ENCODE assay signal across 9 cellular contexts in genomic region chr14:74954232-74954946, GRCh38. TPM values are rescaled to one million over a fixed set of nuclear protein-coding genes. Genes with fewer than 3 reads are reported as not detected.
DNase-seq lines count a peak whose midpoint lies in the region; ATAC-seq, FAIRE-seq and TF ChIP-seq lines count a peak whose summit lies in the region.
"Had no signal": no experiment of that assay in that cellular context is flagged by ENCODE, and none has a peak within 500 bp of the region (broad histone marks: within the 10 kb centered on the region; RNA-seq: fewer than 3 reads in every experiment).

No MANE protein-coding gene starts in this region.

- DNase-seq in NCI-H187 (lab: John Stamatoyannopoulos, UW) (peak; percentile 16 to 53), NCI-H187 treated with DMSO at 0.1 percent for 48 hours (lab: John Stamatoyannopoulos, UW) (no peak), astrocyte of the cerebellum (ENCODE audit: low read depth) (no peak), HepG2 (ENCODE audit: low spot score) (peak; percentile 63), uterus (no peak), CD1c-positive myeloid dendritic cell (ENCODE audit: extremely low spot score) (no peak)

- H3K36me3 ChIP-seq in HepG2 (replicated peaks in 1 of 2; ENCODE audit: control insufficient read depth in 1 of 2, insufficient read depth in 2 of 2, low read length in 2 of 2) (no peaks in the 10 kb centered on the region; a peak in 1 of 5 replicates), uterus (no peaks in the 10 kb centered on the region)

- POLR2A ChIA-PET in HepG2 (lab: Yijun Ruan, JAX), result interaction anchor here (1.0 to 2.9 kb wide), 10 partner anchors 9 to 116 kb away, joined by 3 to 14 read pairs (median 6); partner anchors contain the start of genes RPS6KL1 and ZC2HC1C

- peaks cover 69% of the 10 kb centered on the region for H3K4me1 ChIP-seq in HepG2 (ENCODE audit: insufficient read depth, low read length)
- H3K4me1 ChIP-seq in uterus, result no peaks in the 10 kb centered on the region

- TF ChIP-seq EP300 in HepG2 (IDR thresholded peaks at IDR 0.05; ENCODE audit: low read depth in 2 of 2, low read length in 2 of 2), result 0 out of 4 replicates have a peak, but pooled peaks of 1 of the 2 experiments have one; percentile 28
- TF ChIP-seq EP300 in HepG2 (CRISPR knock-in tag; IDR thresholded peaks at IDR 0.05; ENCODE audit: borderline replicate concordance), result no peak

- CTCF ChIA-PET in HepG2 (lab: Yijun Ruan, JAX; ENCODE audit: low intra/inter-chr PET ratio, low total read pairs), result no interaction called here

- peak overlapping the region; percentile 97 for H3K27ac ChIP-seq in HepG2 (ENCODE audit: extremely low read length, insufficient read depth, low read length)
- H3K27ac ChIP-seq in uterus, result peak overlapping the region; percentile 19 to 33

- H3K9me3 ChIP-seq in HepG2 (ENCODE audit: low read length), result no peaks in the 10 kb centered on the region
- H3K9me3 ChIP-seq in uterus, result no peaks in the 10 kb centered on the region

- 5% methylated on average over 4 of the region's 18 CpGs for WGBS in HepG2 (ENCODE audit: low lambda C conversion rate)

- H3K4me3 ChIP-seq in astrocyte of the cerebellum (ENCODE audit: low read depth, low read length), result peak overlapping the region; percentile 51
- H3K4me3 ChIP-seq in HepG2 (replicated peaks in 1 of 3; ENCODE audit: insufficient read depth in 1 of 3, low read depth in 2 of 3, low read length in 3 of 3), result peak overlapping the region; percentile 75 to 86 (median 80)
- peak overlapping the region; percentile 33 to 40 for H3K4me3 ChIP-seq in uterus

- ATAC-seq in HepG2 (peak; percentile 72), HG03457 (IDR thresholded peaks at IDR 0.05; ENCODE audit: unreplicated experiment) (no peak), GM18868 (IDR thresholded peaks at IDR 0.05; ENCODE audit: unreplicated experiment) (no peak)

- intact Hi-C loops in HepG2 (cut with micrococcal nuclease; ENCODE audit: unreplicated experiment) (loop anchor here (2.0 kb wide), 1 partner anchor 48 kb away; the partner anchor contains the start of gene EIF2B2), uterus (cut with DNase I; ENCODE audit: low total_unique reads) (no loop called here)

- TF ChIP-seq CTCF in astrocyte of the cerebellum (IDR thresholded peaks at IDR 0.05; ENCODE audit: low read depth, low read length, missing control alignments) (no peak), HepG2 (CRISPR knock-in tag; IDR thresholded peaks at IDR 0.05) (peak; percentile 34; the same call in 1 of the 2 replicates), uterus (IDR thresholded peaks at IDR 0.05) (no peak)

- peak overlapping the region; percentile 92 for H3K4me2 ChIP-seq in HepG2 (ENCODE audit: low read depth, low read length)

- BruUV-seq in HepG2 (replicated peaks; lab: Mats Ljungman, UMichigan), result no TSS peak

- peak overlapping the region; percentile 78 for H3K9ac ChIP-seq in HepG2 (ENCODE audit: insufficient read depth, low read depth, low read length)

- FAIRE-seq in HepG2 (lab: Jason Lieb, UNC), result peak; percentile 34

- in situ Hi-C loops in astrocyte of the cerebellum (cut with HindIII; ENCODE audit: low sequenced_read_pairs), result no loop called here
- in situ Hi-C loops in HepG2 (cut with HindIII; ENCODE audit: extremely low pct_ligation_motif_present, low pct_unique_long_range_greater_than_20kb), result loop anchor here (5.0 kb wide), 1 partner anchor 48 kb away; the partner anchor contains the start of gene EIF2B2

- no peaks in the 10 kb centered on the region for H4K20me1 ChIP-seq in HepG2 (ENCODE audit: insufficient read depth, low read length)

- TF ChIP-seq POLR2A in HepG2 (IDR thresholded peaks at IDR 0.05; ENCODE audit: insufficient read depth in 1 of 2, low read depth in 2 of 2, low read length in 2 of 2) (peak in 1 of 2 experiments; percentile 24; a peak in 1 of 4 replicates), uterus (IDR thresholded peaks at IDR 0.05) (no peak)

- no peak overlapping the region for H2AFZ ChIP-seq in HepG2 (ENCODE audit: low read length)

- TF ChIP-seq RAD21 in HepG2 (CRISPR knock-in tag; IDR thresholded peaks at IDR 0.05), result no peak

- peaks cover 15% of the 10 kb centered on the region for H3K79me2 ChIP-seq in HepG2 (ENCODE audit: insufficient read depth, low read length)

- H3K27me3 ChIP-seq in HepG2 (ENCODE audit: control insufficient read depth in 1 of 2, insufficient read depth in 2 of 2, low read length in 2 of 2) (no peaks in the 10 kb centered on the region), uterus (no peaks in the 10 kb centered on the region)

RNA-seq across cellular contexts. Expression of gene PGF, which starts 1.0 kb away (rescaled TPM):
- 20.3 and 27.5 TPM in 2 replicates for total RNA-seq in HepG2 (2016; rRNA removed; fragmentation: Illumina TruSeq; extraction: Trizol)
- 13.0 and 16.2 TPM in 2 replicates for total RNA-seq in HepG2 (2016; cell fraction: cytosol; rRNA removed; fragmentation: Illumina TruSeq; extraction: Trizol; ENCODE audit: low read depth)
- 17.4 and 28.0 TPM in 2 replicates for total RNA-seq in HepG2 (2016; cell fraction: insoluble cytoplasmic fraction; rRNA removed; fragmentation: Illumina TruSeq; extraction: Trizol)
- total RNA-seq in HepG2 (2016; cell fraction: membrane; rRNA removed; fragmentation: Illumina TruSeq; extraction: Trizol), result 29.3 and 35.9 TPM in 2 replicates
- total RNA-seq in HepG2 (2016; cell fraction: nucleus; rRNA removed; fragmentation: Illumina TruSeq; extraction: Trizol), result 17.6 and 20.1 TPM in 2 replicates
- polyA plus RNA-seq in HepG2 (2011; rRNA removed), result 10.7 and 15.9 TPM in 2 replicates
- 10.4 and 12.8 TPM in 2 replicates for polyA plus RNA-seq in HepG2 (2011; cell fraction: cytosol; rRNA removed)
- 16.7 and 17.3 TPM in 2 replicates for polyA plus RNA-seq in HepG2 (2011; cell fraction: nucleus; rRNA removed)
- polyA plus RNA-seq in HepG2 (2012), result 12.1 and 22.6 TPM in 2 replicates
- 11.5 and 14.9 TPM in 2 replicates for polyA plus RNA-seq in HepG2 (2016; cell fraction: cytosol; fragmentation: Illumina TruSeq; extraction: Trizol; ENCODE audit: low read depth)
- polyA plus RNA-seq in HepG2 (2016; cell fraction: insoluble cytoplasmic fraction; fragmentation: Illumina TruSeq; extraction: Trizol; ENCODE audit: low read depth), result 21.6 and 21.8 TPM in 2 replicates
- polyA plus RNA-seq in HepG2 (2016; cell fraction: membrane; fragmentation: Illumina TruSeq; extraction: Trizol; ENCODE audit: low read depth), result 24.0 and 29.9 TPM in 2 replicates
- polyA plus RNA-seq in HepG2 (2016; cell fraction: nucleus; fragmentation: Illumina TruSeq; extraction: Trizol; ENCODE audit: insufficient read depth, low read depth), result 31.6 and 33.1 TPM in 2 replicates
- 0.12 and 15.6 TPM in 2 replicates for polyA minus RNA-seq in HepG2 (2011; rRNA and poly(A)+ RNA removed; ENCODE audit: low replicate concordance)
- polyA minus RNA-seq in HepG2 (2011; cell fraction: cytosol; rRNA and poly(A)+ RNA removed), result 9.2 and 10.9 TPM in 2 replicates
- 12.9 and 21.1 TPM in 2 replicates for polyA minus RNA-seq in HepG2 (2011; cell fraction: nucleus; rRNA and poly(A)+ RNA removed)
- 10 to 100 TPM in 2 of 4 donors, 1 to 10 TPM in 2; 2.7 to 32.4 (median 15.4) TPM for total RNA-seq in uterus
- total RNA-seq: mononuclear cell had no signal

RNA-seq across cellular contexts. Expression of gene RPS6KL1, which starts 31.3 kb away (rescaled TPM):
- 8.1 and 11.5 TPM in 2 replicates for total RNA-seq in HepG2 (2016; rRNA removed; fragmentation: Illumina TruSeq; extraction: Trizol)
- 2.4 and 2.7 TPM in 2 replicates for total RNA-seq in HepG2 (2016; cell fraction: cytosol; rRNA removed; fragmentation: Illumina TruSeq; extraction: Trizol; ENCODE audit: low read depth)
- total RNA-seq in HepG2 (2016; cell fraction: insoluble cytoplasmic fraction; rRNA removed; fragmentation: Illumina TruSeq; extraction: Trizol), result 5.4 and 11.9 TPM in 2 replicates
- total RNA-seq in HepG2 (2016; cell fraction: membrane; rRNA removed; fragmentation: Illumina TruSeq; extraction: Trizol), result 6.9 and 7.9 TPM in 2 replicates
- total RNA-seq in HepG2 (2016; cell fraction: nucleus; rRNA removed; fragmentation: Illumina TruSeq; extraction: Trizol), result 12.4 and 16.2 TPM in 2 replicates
- polyA plus RNA-seq in HepG2 (2011; rRNA removed), result 6.5 and 10.3 TPM in 2 replicates
- polyA plus RNA-seq in HepG2 (2011; cell fraction: cytosol; rRNA removed), result 3.2 and 3.9 TPM in 2 replicates
- polyA plus RNA-seq in HepG2 (2011; cell fraction: nucleus; rRNA removed), result 23.6 and 25.1 TPM in 2 replicates
- 4.9 and 11.7 TPM in 2 replicates for polyA plus RNA-seq in HepG2 (2012)
- 1.2 and 1.7 TPM in 2 replicates for polyA plus RNA-seq in HepG2 (2016; cell fraction: cytosol; fragmentation: Illumina TruSeq; extraction: Trizol; ENCODE audit: low read depth)
- polyA plus RNA-seq in HepG2 (2016; cell fraction: insoluble cytoplasmic fraction; fragmentation: Illumina TruSeq; extraction: Trizol; ENCODE audit: low read depth), result 3.7 and 6.7 TPM in 2 replicates
- 2.9 and 4.2 TPM in 2 replicates for polyA plus RNA-seq in HepG2 (2016; cell fraction: membrane; fragmentation: Illumina TruSeq; extraction: Trizol; ENCODE audit: low read depth)
- 20.2 and 23.1 TPM in 2 replicates for polyA plus RNA-seq in HepG2 (2016; cell fraction: nucleus; fragmentation: Illumina TruSeq; extraction: Trizol; ENCODE audit: insufficient read depth, low read depth)
- polyA minus RNA-seq in HepG2 (2011; rRNA and poly(A)+ RNA removed; ENCODE audit: low replicate concordance), result 8.7 and 18.6 TPM in 2 replicates
- 2.4 and 3.3 TPM in 2 replicates for polyA minus RNA-seq in HepG2 (2011; cell fraction: cytosol; rRNA and poly(A)+ RNA removed)
- 12.1 and 17.3 TPM in 2 replicates for polyA minus RNA-seq in HepG2 (2011; cell fraction: nucleus; rRNA and poly(A)+ RNA removed)
- total RNA-seq in uterus, result 10 to 100 TPM in 1 of 4 donors, 1 to 10 TPM in 1, under 1 TPM in 1, not detected in 1; 0.26 to 11.1 (median 3.0) TPM

RNA-seq across cellular contexts. Expression of gene EIF2B2, which starts 48.3 kb away (rescaled TPM):
- total RNA-seq in HepG2 (2016; rRNA removed; fragmentation: Illumina TruSeq; extraction: Trizol) (54.4 and 80.9 TPM in 2 replicates), uterus (10 to 100 TPM; 27.3 to 41.9 (median 35.5) TPM)
- 10.9 and 15.6 TPM in 2 replicates for total RNA-seq in HepG2 (2016; cell fraction: cytosol; rRNA removed; fragmentation: Illumina TruSeq; extraction: Trizol; ENCODE audit: low read depth)
- total RNA-seq in HepG2 (2016; cell fraction: insoluble cytoplasmic fraction; rRNA removed; fragmentation: Illumina TruSeq; extraction: Trizol), result 56.6 and 74.9 TPM in 2 replicates
- 18.1 and 24.3 TPM in 2 replicates for total RNA-seq in HepG2 (2016; cell fraction: membrane; rRNA removed; fragmentation: Illumina TruSeq; extraction: Trizol)
- 26.5 and 26.8 TPM in 2 replicates for total RNA-seq in HepG2 (2016; cell fraction: nucleus; rRNA removed; fragmentation: Illumina TruSeq; extraction: Trizol)
- polyA plus RNA-seq in HepG2 (2011; rRNA removed), result 71.7 and 78.6 TPM in 2 replicates
- 69.7 and 85.2 TPM in 2 replicates for polyA plus RNA-seq in HepG2 (2011; cell fraction: cytosol; rRNA removed)
- 27.5 and 29.1 TPM in 2 replicates for polyA plus RNA-seq in HepG2 (2011; cell fraction: nucleus; rRNA removed)
- 33.6 and 54.0 TPM in 2 replicates for polyA plus RNA-seq in HepG2 (2012)
- polyA plus RNA-seq in HepG2 (2016; cell fraction: cytosol; fragmentation: Illumina TruSeq; extraction: Trizol; ENCODE audit: low read depth), result 19.8 and 22.0 TPM in 2 replicates
- 91.0 and 97.2 TPM in 2 replicates for polyA plus RNA-seq in HepG2 (2016; cell fraction: insoluble cytoplasmic fraction; fragmentation: Illumina TruSeq; extraction: Trizol; ENCODE audit: low read depth)
- 22.9 and 23.0 TPM in 2 replicates for polyA plus RNA-seq in HepG2 (2016; cell fraction: membrane; fragmentation: Illumina TruSeq; extraction: Trizol; ENCODE audit: low read depth)
- polyA plus RNA-seq in HepG2 (2016; cell fraction: nucleus; fragmentation: Illumina TruSeq; extraction: Trizol; ENCODE audit: insufficient read depth, low read depth), result 37.9 and 39.1 TPM in 2 replicates
- 63.6 and 109 TPM in 2 replicates for polyA minus RNA-seq in HepG2 (2011; rRNA and poly(A)+ RNA removed; ENCODE audit: low replicate concordance)
- 20.6 and 23.0 TPM in 2 replicates for polyA minus RNA-seq in HepG2 (2011; cell fraction: cytosol; rRNA and poly(A)+ RNA removed)
- polyA minus RNA-seq in HepG2 (2011; cell fraction: nucleus; rRNA and poly(A)+ RNA removed), result 24.2 and 26.6 TPM in 2 replicates

Comparison
In these comparisons a context has a peak if more than half of its experiments do, and no peak if none do; other contexts are left out.
1. DNase-seq: peak in NCI-H187 (2 of 2) and HepG2 (single experiment); none in NCI-H187 treated with DMSO at 0.1 percent for 48 hours (single experiment), astrocyte of the cerebellum (single experiment), uterus (0 of 2) and CD1c-positive myeloid dendritic cell (single experiment).
2. Peak in every context shown above with its lines, with median percentiles within 50 percentile points of each other: H3K4me3 ChIP-seq.